In genomic region chr12:51944608-51945233, GRCh38 we compare ENCODE assay signal across 10 cellular contexts. TPM values are rescaled to one million over a fixed set of nuclear protein-coding genes. Genes with fewer than 3 reads are reported as not detected.
"Had no signal": no experiment of that assay in that cellular context is flagged by ENCODE, and none has a peak within 500 bp of the region (broad histone marks: within the 10 kb centered on the region; RNA-seq: fewer than 3 reads in every experiment).

No MANE protein-coding gene starts in this region.

- DNase-seq: GM23248, GOT3, H7, HFFc6 had no signal

- H3K27ac ChIP-seq: GM23248, HL-60 had no signal

- ATAC-seq: HepG2 had no signal

- H3K9ac ChIP-seq: GM23248 had no signal

- FAIRE-seq: HepG2 had no signal

- H3K4me1 ChIP-seq: HAP-1 had no signal

- H2AFZ ChIP-seq: GM23248 had no signal

- H3K36me3 ChIP-seq: HAP-1 had no signal

- H3K4me3 ChIP-seq: GM23248, HAP-1 had no signal

RNA-seq across cellular contexts. Expression of gene ACVRL1, which starts 37.4 kb away (rescaled TPM):
- total RNA-seq: HepG2 had no signal
- polyA plus RNA-seq: HepG2, IgD-negative memory B cell had no signal

RNA-seq across cellular contexts. Expression of gene ANKRD33, which starts 56.8 kb away (rescaled TPM):
- total RNA-seq: GM23248, H4, HepG2, HFFc6, HT1080 had no signal
- polyA plus RNA-seq: GM23248, IgD-negative memory B cell had no signal
